Comparison of ENCODE assay signal across 1 cellular context in genomic region chr2:157876066-157876770, GRCh38.
TF ChIP-seq lines count a peak whose summit lies in the region.

Gene ACVR1 (minus strand): TSS chr2:157876330. CDS start chr2:157799493, 76,837 bp downstream.

TF ChIP-seq in K562, 482 proteins besides CTCF, POLR2A, EP300 and RAD21 (continued from another document and continues in another):
- TF ChIP-seq KDM1A (IDR thresholded peaks at IDR 0.05): peak; percentile 65 to 86
- TF ChIP-seq YY1 (IDR thresholded peaks at IDR 0.05; ENCODE audit: borderline replicate concordance in 1 of 3, control insufficient read depth in 1 of 3, extremely low read depth in 1 of 3, insufficient read depth in 3 of 3, insufficient read length in 1 of 3, insufficient replicate concordance in 2 of 3, low read depth in 1 of 3, low read length in 2 of 3): peak in 2 of 3 experiments; percentile 50 to 66
- no peak for TF ChIP-seq ZZZ3 (IDR thresholded peaks at IDR 0.05)
- TF ChIP-seq DPF2 (IDR thresholded peaks at IDR 0.05): peak; percentile 26; the same call in 1 of the 2 replicates
- TF ChIP-seq ZFX (CRISPR knock-in tag; IDR thresholded peaks at IDR 0.05): peak; percentile 77
- 0 out of 2 replicates have a peak, but pooled peaks have one; percentile 20 for TF ChIP-seq THRB (CRISPR knock-in tag; conservative IDR thresholded peaks at IDR 0.05)
- TF ChIP-seq HDAC2 (IDR thresholded peaks at IDR 0.05): peak; percentile 81
- peak; percentile 99 for TF ChIP-seq ZNF263 (CRISPR knock-in tag; IDR thresholded peaks at IDR 0.05; ENCODE audit: borderline replicate concordance)
- TF ChIP-seq ZNF124 (CRISPR knock-in tag; IDR thresholded peaks at IDR 0.05): no peak
- TF ChIP-seq SUPT5H (IDR thresholded peaks at IDR 0.05): peak; percentile 76
- peak in 1 of 2 experiments; percentile 60; a peak in 1 of 4 replicates for TF ChIP-seq KDM4B (IDR thresholded peaks at IDR 0.05; ENCODE audit: borderline replicate concordance in 2 of 2, low read depth in 1 of 2)
- no peak for TF ChIP-seq KAT8 (IDR thresholded peaks at IDR 0.05; ENCODE audit: low read depth)
- TF ChIP-seq ETS2 (tag; IDR thresholded peaks at IDR 0.05; ENCODE audit: borderline replicate concordance, poor library complexity, severe bottlenecking): no peak
- TF ChIP-seq ZNF12 (CRISPR knock-in tag; IDR thresholded peaks at IDR 0.05): peak; percentile 57; the same call in 1 of the 2 replicates
- TF ChIP-seq UBTF (IDR thresholded peaks at IDR 0.05; ENCODE audit: borderline replicate concordance in 1 of 2, low read depth in 2 of 2, low read length in 2 of 2): peak; percentile 96 to 99
- TF ChIP-seq RBBP5 (IDR thresholded peaks at IDR 0.05; ENCODE audit: borderline replicate concordance, insufficient read depth, low read length, poor library complexity, severe bottlenecking): peak; percentile 44
- no peak for TF ChIP-seq POLR2AphosphoS2 (IDR thresholded peaks at IDR 0.05; ENCODE audit: low read length)
- TF ChIP-seq ZNF766 (CRISPR knock-in tag; conservative IDR thresholded peaks at IDR 0.05): peak; percentile 69; the same call in 1 of the 2 replicates
- TF ChIP-seq TARDBP (IDR thresholded peaks at IDR 0.05): peak; percentile 20; the same call in 1 of the 2 replicates
- TF ChIP-seq HDAC1 (IDR thresholded peaks at IDR 0.05): peak in 1 of 2 experiments; percentile 92; a peak in 2 of 4 replicates
- TF ChIP-seq NCOR1 (IDR thresholded peaks at IDR 0.05): peak; percentile 61
- no peak for TF ChIP-seq ZBTB1 (CRISPR knock-in tag; IDR thresholded peaks at IDR 0.05; ENCODE audit: borderline replicate concordance, low read depth)
- TF ChIP-seq ZNF232 (CRISPR knock-in tag; IDR thresholded peaks at IDR 0.05): no peak
- TF ChIP-seq, protein P1, sequence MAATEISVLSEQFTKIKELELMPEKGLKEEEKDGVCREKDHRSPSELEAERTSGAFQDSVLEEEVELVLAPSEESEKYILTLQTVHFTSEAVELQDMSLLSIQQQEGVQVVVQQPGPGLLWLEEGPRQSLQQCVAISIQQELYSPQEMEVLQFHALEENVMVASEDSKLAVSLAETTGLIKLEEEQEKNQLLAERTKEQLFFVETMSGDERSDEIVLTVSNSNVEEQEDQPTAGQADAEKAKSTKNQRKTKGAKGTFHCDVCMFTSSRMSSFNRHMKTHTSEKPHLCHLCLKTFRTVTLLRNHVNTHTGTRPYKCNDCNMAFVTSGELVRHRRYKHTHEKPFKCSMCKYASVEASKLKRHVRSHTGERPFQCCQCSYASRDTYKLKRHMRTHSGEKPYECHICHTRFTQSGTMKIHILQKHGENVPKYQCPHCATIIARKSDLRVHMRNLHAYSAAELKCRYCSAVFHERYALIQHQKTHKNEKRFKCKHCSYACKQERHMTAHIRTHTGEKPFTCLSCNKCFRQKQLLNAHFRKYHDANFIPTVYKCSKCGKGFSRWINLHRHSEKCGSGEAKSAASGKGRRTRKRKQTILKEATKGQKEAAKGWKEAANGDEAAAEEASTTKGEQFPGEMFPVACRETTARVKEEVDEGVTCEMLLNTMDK (IDR thresholded peaks at IDR 0.05; ENCODE audit: borderline replicate concordance, insufficient read depth, low read depth, low read length, poor library complexity, severe bottlenecking): peak; percentile 95
- TF ChIP-seq SMARCC2 (IDR thresholded peaks at IDR 0.05; ENCODE audit: low read depth): no peak
- TF ChIP-seq ZNF384 (IDR thresholded peaks at IDR 0.05; ENCODE audit: low read depth, low read length): peak; percentile 21; the same call in 1 of the 2 replicates
- TF ChIP-seq MAZ (CRISPR knock-in tag; conservative IDR thresholded peaks at IDR 0.05 in 1 of 2, IDR thresholded peaks at IDR 0.05 in 1 of 2): peak; percentile 93 to 95
- 0 out of 2 replicates have a peak, but pooled peaks have one; percentile 30 for TF ChIP-seq SMAD3 (CRISPR knock-in tag; conservative IDR thresholded peaks at IDR 0.05)
- TF ChIP-seq CHD1 (IDR thresholded peaks at IDR 0.05; ENCODE audit: low read length): peak; percentile 64
- TF ChIP-seq ADNP (tag; IDR thresholded peaks at IDR 0.05): no peak
- TF ChIP-seq ELF1 (tag; IDR thresholded peaks at IDR 0.05): peak; percentile 84
- no peak for TF ChIP-seq NR2C1 (IDR thresholded peaks at IDR 0.05)
- no peak for TF ChIP-seq NR2C1 (tag; IDR thresholded peaks at IDR 0.05)
- TF ChIP-seq CBX1 (IDR thresholded peaks at IDR 0.05; ENCODE audit: low read depth): peak; percentile 26; the same call in 1 of the 2 replicates
- no peak for TF ChIP-seq POLR3A (IDR thresholded peaks at IDR 0.05; ENCODE audit: borderline replicate concordance, extremely low read depth, insufficient read depth, insufficient read length)
- TF ChIP-seq, protein P2, sequence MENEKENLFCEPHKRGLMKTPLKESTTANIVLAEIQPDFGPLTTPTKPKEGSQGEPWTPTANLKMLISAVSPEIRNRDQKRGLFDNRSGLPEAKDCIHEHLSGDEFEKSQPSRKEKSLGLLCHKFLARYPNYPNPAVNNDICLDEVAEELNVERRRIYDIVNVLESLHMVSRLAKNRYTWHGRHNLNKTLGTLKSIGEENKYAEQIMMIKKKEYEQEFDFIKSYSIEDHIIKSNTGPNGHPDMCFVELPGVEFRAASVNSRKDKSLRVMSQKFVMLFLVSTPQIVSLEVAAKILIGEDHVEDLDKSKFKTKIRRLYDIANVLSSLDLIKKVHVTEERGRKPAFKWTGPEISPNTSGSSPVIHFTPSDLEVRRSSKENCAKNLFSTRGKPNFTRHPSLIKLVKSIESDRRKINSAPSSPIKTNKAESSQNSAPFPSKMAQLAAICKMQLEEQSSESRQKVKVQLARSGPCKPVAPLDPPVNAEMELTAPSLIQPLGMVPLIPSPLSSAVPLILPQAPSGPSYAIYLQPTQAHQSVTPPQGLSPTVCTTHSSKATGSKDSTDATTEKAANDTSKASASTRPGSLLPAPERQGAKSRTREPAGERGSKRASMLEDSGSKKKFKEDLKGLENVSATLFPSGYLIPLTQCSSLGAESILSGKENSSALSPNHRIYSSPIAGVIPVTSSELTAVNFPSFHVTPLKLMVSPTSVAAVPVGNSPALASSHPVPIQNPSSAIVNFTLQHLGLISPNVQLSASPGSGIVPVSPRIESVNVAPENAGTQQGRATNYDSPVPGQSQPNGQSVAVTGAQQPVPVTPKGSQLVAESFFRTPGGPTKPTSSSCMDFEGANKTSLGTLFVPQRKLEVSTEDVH (IDR thresholded peaks at IDR 0.05; ENCODE audit: low read depth, partially characterized antibody): peak; percentile 54
- peak; percentile 66; the same call in 1 of the 2 replicates for TF ChIP-seq HNRNPL (IDR thresholded peaks at IDR 0.05; ENCODE audit: low read depth, low read length)
- no peak for TF ChIP-seq ZNF121 (CRISPR knock-in tag; conservative IDR thresholded peaks at IDR 0.05)
- TF ChIP-seq RCOR1 (IDR thresholded peaks at IDR 0.05; ENCODE audit: borderline replicate concordance in 1 of 2, low read depth in 2 of 2, low read length in 2 of 2): peak; percentile 65 to 96; a peak in 3 of 4 replicates
- no peak for TF ChIP-seq MEF2D (tag; conservative IDR thresholded peaks at IDR 0.05; ENCODE audit: low read depth)
- TF ChIP-seq CTBP1 (IDR thresholded peaks at IDR 0.05; ENCODE audit: borderline replicate concordance): peak; percentile 88
- TF ChIP-seq CBX8 (IDR thresholded peaks at IDR 0.05; ENCODE audit: borderline replicate concordance, extremely low read depth, low read depth, low read length, poor library complexity, severe bottlenecking): no peak
- peak; percentile 95 for TF ChIP-seq NEUROD1 (IDR thresholded peaks at IDR 0.05; ENCODE audit: borderline replicate concordance, low read depth, low read length, partially characterized antibody)
- TF ChIP-seq, protein P3, sequence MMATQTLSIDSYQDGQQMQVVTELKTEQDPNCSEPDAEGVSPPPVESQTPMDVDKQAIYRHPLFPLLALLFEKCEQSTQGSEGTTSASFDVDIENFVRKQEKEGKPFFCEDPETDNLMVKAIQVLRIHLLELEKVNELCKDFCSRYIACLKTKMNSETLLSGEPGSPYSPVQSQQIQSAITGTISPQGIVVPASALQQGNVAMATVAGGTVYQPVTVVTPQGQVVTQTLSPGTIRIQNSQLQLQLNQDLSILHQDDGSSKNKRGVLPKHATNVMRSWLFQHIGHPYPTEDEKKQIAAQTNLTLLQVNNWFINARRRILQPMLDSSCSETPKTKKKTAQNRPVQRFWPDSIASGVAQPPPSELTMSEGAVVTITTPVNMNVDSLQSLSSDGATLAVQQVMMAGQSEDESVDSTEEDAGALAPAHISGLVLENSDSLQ (IDR thresholded peaks at IDR 0.05): peak; percentile 81
- TF ChIP-seq, protein P4, sequence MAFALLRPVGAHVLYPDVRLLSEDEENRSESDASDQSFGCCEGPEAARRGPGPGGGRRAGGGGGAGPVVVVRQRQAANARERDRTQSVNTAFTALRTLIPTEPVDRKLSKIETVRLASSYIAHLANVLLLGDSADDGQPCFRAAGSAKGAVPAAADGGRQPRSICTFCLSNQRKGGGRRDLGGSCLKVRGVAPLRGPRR (CRISPR knock-in tag; IDR thresholded peaks at IDR 0.05): 0 out of 2 replicates have a peak, but pooled peaks have one; percentile 39
- TF ChIP-seq LARP7 (IDR thresholded peaks at IDR 0.05): no peak
- TF ChIP-seq GATAD2A (IDR thresholded peaks at IDR 0.05): no peak
- no peak for TF ChIP-seq SMAD1 (IDR thresholded peaks at IDR 0.05; ENCODE audit: low read depth, low read length, partially characterized antibody)
- TF ChIP-seq PCBP2 (IDR thresholded peaks at IDR 0.05; ENCODE audit: low read depth, low read length, poor library complexity, severe bottlenecking): no peak
- TF ChIP-seq ETV1 (tag; conservative IDR thresholded peaks at IDR 0.05; ENCODE audit: low read depth): peak; percentile 49; the same call in 1 of the 2 replicates
- TF ChIP-seq ETV5 (CRISPR knock-in tag; IDR thresholded peaks at IDR 0.05; ENCODE audit: low read depth): 0 out of 2 replicates have a peak, but pooled peaks have one; percentile 31
- no peak for TF ChIP-seq HEY1 (CRISPR knock-in tag; IDR thresholded peaks at IDR 0.05; ENCODE audit: borderline replicate concordance)
- peak; percentile 79 for TF ChIP-seq PCBP1 (IDR thresholded peaks at IDR 0.05; ENCODE audit: low read depth, low read length, poor library complexity, severe bottlenecking)
- TF ChIP-seq, protein P5, sequence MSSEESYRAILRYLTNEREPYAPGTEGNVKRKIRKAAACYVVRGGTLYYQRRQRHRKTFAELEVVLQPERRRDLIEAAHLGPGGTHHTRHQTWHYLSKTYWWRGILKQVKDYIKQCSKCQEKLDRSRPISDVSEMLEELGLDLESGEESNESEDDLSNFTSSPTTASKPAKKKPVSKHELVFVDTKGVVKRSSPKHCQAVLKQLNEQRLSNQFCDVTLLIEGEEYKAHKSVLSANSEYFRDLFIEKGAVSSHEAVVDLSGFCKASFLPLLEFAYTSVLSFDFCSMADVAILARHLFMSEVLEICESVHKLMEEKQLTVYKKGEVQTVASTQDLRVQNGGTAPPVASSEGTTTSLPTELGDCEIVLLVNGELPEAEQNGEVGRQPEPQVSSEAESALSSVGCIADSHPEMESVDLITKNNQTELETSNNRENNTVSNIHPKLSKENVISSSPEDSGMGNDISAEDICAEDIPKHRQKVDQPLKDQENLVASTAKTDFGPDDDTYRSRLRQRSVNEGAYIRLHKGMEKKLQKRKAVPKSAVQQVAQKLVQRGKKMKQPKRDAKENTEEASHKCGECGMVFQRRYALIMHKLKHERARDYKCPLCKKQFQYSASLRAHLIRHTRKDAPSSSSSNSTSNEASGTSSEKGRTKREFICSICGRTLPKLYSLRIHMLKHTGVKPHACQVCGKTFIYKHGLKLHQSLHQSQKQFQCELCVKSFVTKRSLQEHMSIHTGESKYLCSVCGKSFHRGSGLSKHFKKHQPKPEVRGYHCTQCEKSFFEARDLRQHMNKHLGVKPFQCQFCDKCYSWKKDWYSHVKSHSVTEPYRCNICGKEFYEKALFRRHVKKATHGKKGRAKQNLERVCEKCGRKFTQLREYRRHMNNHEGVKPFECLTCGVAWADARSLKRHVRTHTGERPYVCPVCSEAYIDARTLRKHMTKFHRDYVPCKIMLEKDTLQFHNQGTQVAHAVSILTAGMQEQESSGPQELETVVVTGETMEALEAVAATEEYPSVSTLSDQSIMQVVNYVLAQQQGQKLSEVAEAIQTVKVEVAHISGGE (CRISPR knock-in tag; IDR thresholded peaks at IDR 0.05): peak in 1 of 3 experiments; percentile 82; a peak in 2 of 6 replicates
- peak; percentile 91 for TF ChIP-seq GATAD2B (IDR thresholded peaks at IDR 0.05; ENCODE audit: borderline replicate concordance)
- peak; percentile 95 for TF ChIP-seq PHF21A (IDR thresholded peaks at IDR 0.05; ENCODE audit: borderline replicate concordance, low read depth)
